In genomic region chr15:67883228-67883773, GRCh38 we compare ENCODE assay signal across 20 cellular contexts. TPM values are rescaled to one million over a fixed set of nuclear protein-coding genes. Genes with fewer than 3 reads are reported as not detected.
DNase-seq lines count a peak whose midpoint lies in the region; ATAC-seq and TF ChIP-seq lines count a peak whose summit lies in the region.
"Had no signal": no experiment of that assay in that cellular context is flagged by ENCODE, and none has a peak within 500 bp of the region (broad histone marks: within the 10 kb centered on the region; RNA-seq: fewer than 3 reads in every experiment).

No MANE protein-coding gene starts in this region.

- no peaks in the 10 kb centered on the region for H3K27me3 Mint-ChIP-seq in dendritic cell treated with granulocyte-macrophage colony-stimulating factor and Interleukin-4, amounts not matched to agents 40 ng/mL and 50 ng/mL, for 4 days
- peaks cover 11% of the 10 kb centered on the region for H3K27me3 Mint-ChIP-seq in CD8-positive, alpha-beta T cell (ENCODE audit: low read depth)

- no peaks in the 10 kb centered on the region for H3K9me3 ChIP-seq in BLaER1 treated with 17β-estradiol and CSF1 and Interleukin-3, amounts not matched to agents 10 nM and 100 nM (replicated peaks in 1 of 11)
- no peaks in the 10 kb centered on the region for H3K9me3 ChIP-seq in CD8-positive, alpha-beta T cell (ENCODE audit: low read length)
- H3K9me3 ChIP-seq: ovary had no signal

- H3K36me3 Mint-ChIP-seq in dendritic cell treated with granulocyte-macrophage colony-stimulating factor and Interleukin-4, amounts not matched to agents 40 ng/mL and 50 ng/mL, for 4 days (ENCODE audit: low read depth) = no peaks in the 10 kb centered on the region
- no peaks in the 10 kb centered on the region for H3K36me3 Mint-ChIP-seq in CD8-positive, alpha-beta T cell

- no peak for TF ChIP-seq POLR2A in NB4 (IDR thresholded peaks at IDR 0.05; ENCODE audit: extremely low read depth, insufficient read length)

- intact Hi-C loops in dendritic cell treated with granulocyte-macrophage colony-stimulating factor and Interleukin-4, amounts not matched to agents 40 ng/mL and 50 ng/mL, for 4 days (cut with micrococcal nuclease) = loop anchor here (5.0 kb wide), 1 partner anchor 169 kb away; the partner anchor contains the start of gene PIAS1
- intact Hi-C loops in CD8-positive, alpha-beta T cell (cut with DNase I, micrococcal nuclease) = no loop called here

- CTCF ChIA-PET in CD8-positive, alpha-beta T cell (lab: Charles Lee) = interaction anchor here (1.3 to 1.6 kb wide), 2 partner anchors 10 to 20 kb away, joined by 4 to 5 read pairs; no protein-coding TSS in a partner anchor

- H3K9ac ChIP-seq in BLaER1 treated with 17β-estradiol and CSF1 and Interleukin-3, amounts not matched to agents 10 nM and 100 nM = no peak overlapping the region

- H3K27ac ChIP-seq in BLaER1 treated with 17β-estradiol and CSF1 and Interleukin-3, amounts not matched to agents 10 nM and 100 nM = peak overlapping the region in 3 of 11 experiments; percentile 69 to 76 (median 73); a peak in 5 of 22 replicates
- H3K27ac ChIP-seq in CD8-positive, alpha-beta T cell (ENCODE audit: low read depth, low read length) = no peak overlapping the region

- POLR2A ChIA-PET in CD8-positive, alpha-beta T cell (lab: Charles Lee) = no interaction called here

- peak overlapping the region; percentile 88 for H3K27ac Mint-ChIP-seq in dendritic cell treated with granulocyte-macrophage colony-stimulating factor and Interleukin-4, amounts not matched to agents 40 ng/mL and 50 ng/mL, for 4 days
- no peak overlapping the region for H3K27ac Mint-ChIP-seq in CD8-positive, alpha-beta T cell

- peak; percentile 30 for ATAC-seq in omental fat pad (ENCODE audit: low FRiP score)
- no peak for ATAC-seq in CD8-positive, alpha-beta T cell
- ATAC-seq: activated T-cell treated with anti-CD3 and anti-CD28 coated beads, Interleukin-2, amount 50 U/mL, for 4 hours had no signal

- H3K4me1 Mint-ChIP-seq in dendritic cell treated with granulocyte-macrophage colony-stimulating factor and Interleukin-4, amounts not matched to agents 40 ng/mL and 50 ng/mL, for 4 days (ENCODE audit: low read depth) = peaks cover 76% of the 10 kb centered on the region
- H3K4me1 Mint-ChIP-seq in CD8-positive, alpha-beta T cell (ENCODE audit: low read depth) = peaks cover 21% of the 10 kb centered on the region

- no peak overlapping the region for H3K4me3 Mint-ChIP-seq in dendritic cell treated with granulocyte-macrophage colony-stimulating factor and Interleukin-4, amounts not matched to agents 40 ng/mL and 50 ng/mL, for 4 days
- no peak overlapping the region for H3K4me3 Mint-ChIP-seq in CD8-positive, alpha-beta T cell

- TF ChIP-seq CTCF in NB4 (IDR thresholded peaks at IDR 0.05; ENCODE audit: low read depth, low read length) = no peak
- TF ChIP-seq CTCF in omental fat pad (IDR thresholded peaks at IDR 0.05) = no peak
- no peak for TF ChIP-seq CTCF in CD8-positive, alpha-beta T cell (IDR thresholded peaks at IDR 0.05)

- H3K4me2 ChIP-seq in BLaER1 treated with 17β-estradiol and CSF1 and Interleukin-3, amounts not matched to agents 10 nM and 100 nM = peak overlapping the region in 10 of 11 experiments; percentile 50 to 96 (median 79); a peak in 18 of 22 replicates

- H3K4me3 ChIP-seq in BLaER1 treated with 17β-estradiol and CSF1 and Interleukin-3, amounts not matched to agents 10 nM and 100 nM = no peak overlapping the region
- H3K4me3 ChIP-seq in NB4 (ENCODE audit: low read depth, low read length) = no peak overlapping the region
- H3K4me3 ChIP-seq in CD8-positive, alpha-beta T cell (ENCODE audit: low read depth, low read length) = no peak overlapping the region
- H3K4me3 ChIP-seq: lung, ovary had no signal

- no peaks in the 10 kb centered on the region for H4K20me1 ChIP-seq in BLaER1 treated with 17β-estradiol and CSF1 and Interleukin-3, amounts not matched to agents 10 nM and 100 nM

- peaks cover 46 to 66% (median 62%) of the 10 kb centered on the region in 10 experiments for H3K4me1 ChIP-seq in BLaER1 treated with 17β-estradiol and CSF1 and Interleukin-3, amounts not matched to agents 10 nM and 100 nM
- H3K4me1 ChIP-seq in CD8-positive, alpha-beta T cell (ENCODE audit: insufficient read depth, low read length) = peaks cover 16% of the 10 kb centered on the region

- DNase-seq in NB4 (ENCODE audit: low read depth) (peak; percentile 14), omental fat pad (ENCODE audit: low spot score) (no peak), dermis blood vessel endothelial cell (no peak), NCI-H1694 treated with DMSO at 0.1 percent for 48 hours (lab: John Stamatoyannopoulos, UW) (no peak), epidermal melanocyte (ENCODE audit: insufficient read length, low spot score) (no peak)
- DNase-seq in CD8-positive, alpha-beta T cell = no peak
- DNase-seq: activated CD4-positive, alpha-beta T cell treated with anti-CD3 and anti-CD28 coated beads for 48 hours; activated T-cell treated with anti-CD3 and anti-CD28 coated beads, Interleukin-2, amount 50 U/mL, for 4 hours; amniotic stem cell; cortex of kidney; DMS 273 treated with DMSO at 0.1 percent for 48 hours; NCI-H1436; NCI-H524; ovary; stimulated activated CD4-positive, alpha-beta T cell treated with anti-CD3 and anti-CD28 coated beads, Interleukin-15, amount 100 ng/mL, for 24 hours; T-helper 2 cell had no signal

- no peaks in the 10 kb centered on the region for H3K27me3 ChIP-seq in BLaER1 treated with 17β-estradiol and CSF1 and Interleukin-3, amounts not matched to agents 10 nM and 100 nM
- H3K27me3 ChIP-seq in CD8-positive, alpha-beta T cell (ENCODE audit: insufficient read depth, low read length) = no peaks in the 10 kb centered on the region
- H3K27me3 ChIP-seq: ovary had no signal

- no peaks in the 10 kb centered on the region for H3K36me3 ChIP-seq in BLaER1 treated with 17β-estradiol and CSF1 and Interleukin-3, amounts not matched to agents 10 nM and 100 nM
- H3K36me3 ChIP-seq in CD8-positive, alpha-beta T cell (ENCODE audit: insufficient read depth, low read length) = no peaks in the 10 kb centered on the region
- H3K36me3 ChIP-seq: ovary had no signal

- H3K9me3 Mint-ChIP-seq in dendritic cell treated with granulocyte-macrophage colony-stimulating factor and Interleukin-4, amounts not matched to agents 40 ng/mL and 50 ng/mL, for 4 days = no peaks in the 10 kb centered on the region
- H3K9me3 Mint-ChIP-seq in CD8-positive, alpha-beta T cell = no peaks in the 10 kb centered on the region
- H3K9me3 Mint-ChIP-seq: activated T-cell treated with anti-CD3 and anti-CD28 coated beads, Interleukin-2, amount 50 U/mL, for 4 hours had no signal

RNA-seq across cellular contexts. Expression of gene RNU6-1, which starts 43.5 kb away (rescaled TPM):
- not detected for total RNA-seq in omental fat pad
- total RNA-seq in dermis blood vessel endothelial cell = not detected in 2 replicates
- not detected for total RNA-seq in CD8-positive, alpha-beta T cell
- total RNA-seq: activated T-cell treated with anti-CD3 and anti-CD28 coated beads, Interleukin-2, amount 50 U/mL, for 4 hours; lung; ovary; temporal lobe had no signal

RNA-seq across cellular contexts. Expression of gene SKOR1, which starts 58.0 kb away (rescaled TPM):
- 1 to 10 TPM in 1 of 4 donors, under 1 TPM in 3; 0.19 to 1.1 (median 0.49) TPM for total RNA-seq in omental fat pad
- 0.05 TPM in 1 of 2 replicates, not detected in the other for total RNA-seq in dermis blood vessel endothelial cell
- 1 to 10 TPM; 1.8 to 2.3 TPM for total RNA-seq in CD8-positive, alpha-beta T cell
